In the genomic region with DNA sequence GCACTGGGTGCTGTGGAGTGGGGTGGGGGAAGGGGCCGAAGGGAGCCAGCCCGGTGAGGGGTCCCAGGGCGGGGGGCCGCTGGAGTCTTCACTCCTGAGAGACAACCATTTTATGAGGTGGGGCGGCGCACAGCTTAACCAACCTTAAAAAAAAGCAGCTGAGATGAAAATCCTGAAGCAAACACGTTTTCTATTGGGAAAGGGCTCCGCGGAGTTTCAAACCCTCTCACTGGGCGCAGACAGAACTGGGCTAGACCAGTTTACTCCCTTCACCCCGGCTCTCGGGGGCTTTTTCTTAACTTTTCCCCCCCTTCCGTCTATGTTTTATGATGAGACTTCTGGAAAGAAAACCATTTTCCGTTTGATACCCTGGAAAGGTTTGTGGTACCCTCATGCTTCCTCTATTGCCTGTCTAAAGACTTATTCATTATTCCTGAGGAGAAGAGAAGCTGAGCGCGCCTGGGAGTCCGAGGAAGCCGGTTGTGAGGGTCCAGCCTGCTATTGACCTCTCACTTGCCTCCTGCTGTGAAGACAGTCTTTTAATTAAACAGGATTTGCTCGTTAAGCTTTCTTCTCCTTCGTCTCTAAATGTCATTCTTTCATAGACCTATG, we compare ENCODE assay signal across 1 cellular context.
TF ChIP-seq lines count a peak whose summit lies in the region.

No MANE protein-coding gene starts in this region.

TF ChIP-seq in IMR-90, 13 proteins besides CTCF, POLR2A, EP300 and RAD21:
- TF ChIP-seq MXI1 (IDR thresholded peaks at IDR 0.05; ENCODE audit: borderline replicate concordance, low read depth, low read length): 0 out of 2 replicates have a peak, but pooled peaks have one; percentile 5
- no peak for TF ChIP-seq CEBPB (IDR thresholded peaks at IDR 0.05; ENCODE audit: low read depth, low read length)
- 0 out of 2 replicates have a peak, but pooled peaks have one; percentile 0 for TF ChIP-seq MAZ (IDR thresholded peaks at IDR 0.05; ENCODE audit: borderline replicate concordance, low read depth, low read length)
TF ChIP-seq in IMR-90: peak in this region for 2.
